Comparison of ENCODE assay signal across 14 cellular contexts in the genomic region with DNA sequence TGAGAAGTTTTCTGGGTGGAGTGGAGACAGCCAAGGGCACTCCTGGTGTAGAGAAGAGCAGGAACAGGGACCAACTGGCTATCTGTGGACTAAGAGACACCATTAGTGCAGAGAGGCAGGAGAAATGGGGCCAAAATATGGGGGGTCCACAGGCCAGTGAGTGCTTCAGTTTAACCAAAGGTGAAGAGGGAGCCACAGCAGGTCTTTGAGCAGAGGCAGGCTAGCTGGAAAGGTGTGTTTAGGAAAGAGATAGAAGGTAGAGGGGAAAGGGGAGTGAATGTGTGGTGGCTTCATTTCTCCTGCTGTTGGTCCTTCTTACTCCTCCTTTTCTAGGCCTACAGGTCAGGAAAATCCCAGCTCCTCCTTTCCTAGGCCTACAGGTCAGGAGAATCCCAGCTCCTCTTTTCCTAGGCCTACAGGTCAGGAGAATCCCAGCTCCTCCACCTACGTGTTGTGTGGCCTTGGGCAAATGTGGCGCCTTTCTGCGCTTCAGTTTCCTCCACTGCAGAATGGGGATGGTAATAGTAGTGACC. TPM values are rescaled to one million over a fixed set of nuclear protein-coding genes. Genes with fewer than 3 reads are reported as not detected.
A peak's percentile ranks its signal among the peaks of the same experiment; 100 is the strongest.
DNase-seq lines count a peak whose midpoint lies in the region; ATAC-seq and TF ChIP-seq lines count a peak whose summit lies in the region.
"Had no signal": no experiment of that assay in that cellular context is flagged by ENCODE, and none has a peak within 500 bp of the region (broad histone marks: within the 10 kb centered on the region; RNA-seq: fewer than 3 reads in every experiment).

No MANE protein-coding gene starts in this region.

- no peak for TF ChIP-seq POLR2A in transverse colon (IDR thresholded peaks at IDR 0.05)

- in situ Hi-C loops in transverse colon (cut with MboI; ENCODE audit: low pct_ligation_motif_present in 1 of 4, low pct_unique_long_range_greater_than_20kb in 1 of 4, low sequenced_read_pairs in 3 of 4), result loop anchor here in 1 of 4 donors (25.0 kb wide), 1 partner anchor 95 kb away; the partner anchor contains the start of genes BRSK1 and HSPBP1

- H3K9ac ChIP-seq in endodermal cell (ENCODE audit: extremely low read depth, low read length, poor library complexity, severe bottlenecking), result no peak overlapping the region

- WGBS in endodermal cell (ENCODE audit: insufficient coverage in 1 of 2, insufficient read length in 1 of 2), 2 experiments, result 95 to 100% methylated on average over 3 of the region's 3 CpGs
- 94 to 100% methylated on average over 3 of the region's 3 CpGs for WGBS in transverse colon (ENCODE audit: low coverage in 1 of 2), 2 donors

- H3K4me3 Mint-ChIP-seq in activated naive CD4-positive, alpha-beta T cell treated with anti-CD3 and anti-CD28 coated beads, Interleukin-2, amount 50 U/mL, for 24 hours, result peak overlapping the region; percentile 89
- H3K4me3 Mint-ChIP-seq in endodermal cell (peak overlapping the region; percentile 98), type B pancreatic cell (peak overlapping the region; percentile 85)

- peaks cover 6% of the 10 kb centered on the region for H3K4me1 ChIP-seq in endodermal cell (ENCODE audit: control insufficient read depth, insufficient read depth, low read length)
- peaks cover 19 to 33% (median 30%) of the 10 kb centered on the region in 4 donors for H3K4me1 ChIP-seq in transverse colon

- ATAC-seq in GM21367 (IDR thresholded peaks at IDR 0.05; ENCODE audit: unreplicated experiment), result no peak
- ATAC-seq: left colon had no signal

- peak overlapping the region; percentile 98 for H3K27ac ChIP-seq in RWPE1
- H3K27ac ChIP-seq in endodermal cell (ENCODE audit: low read depth, low read length), result no peak overlapping the region
- H3K27ac ChIP-seq in transverse colon, result no peak overlapping the region

- CTCF ChIA-PET in RWPE1 (lab: Yijun Ruan, JAX), result interaction anchor here (1.0 to 2.0 kb wide), 5 partner anchors 43 to 90 kb away, joined by 3 to 21 read pairs (median 4); partner anchors contain the start of genes KMT5C and TMEM150B

- no peak for TF ChIP-seq EP300 in transverse colon (IDR thresholded peaks at IDR 0.05; ENCODE audit: low read depth)

- no peaks in the 10 kb centered on the region for H3K9me3 Mint-ChIP-seq in activated naive CD4-positive, alpha-beta T cell treated with anti-CD3 and anti-CD28 coated beads, Interleukin-2, amount 50 U/mL, for 24 hours
- no peaks in the 10 kb centered on the region for H3K9me3 Mint-ChIP-seq in endodermal cell
- H3K9me3 Mint-ChIP-seq in type B pancreatic cell, result peaks cover 6% of the 10 kb centered on the region

- no peak for DNase-seq in activated naive CD4-positive, alpha-beta T cell treated with anti-CD3 and anti-CD28 coated beads, Interleukin-2, amount 50 U/mL, for 16 hours
- no peak for DNase-seq in RWPE1 (ENCODE audit: low spot score)
- DNase-seq in endodermal cell, result no peak
- DNase-seq in type B pancreatic cell (ENCODE audit: extremely low spot score, unreplicated experiment), result no peak
- no peak for DNase-seq in NCI-H345 treated with DMSO at 0.1 percent for 48 hours (lab: John Stamatoyannopoulos, UW; ENCODE audit: unreplicated experiment)
- DNase-seq in transverse colon, result no peak
- DNase-seq: activated effector memory CD4-positive, alpha-beta T cell treated with Interleukin-2 at 50 U/mL for 16 hours had no signal

- H3K9me3 ChIP-seq in endodermal cell (ENCODE audit: control insufficient read depth, low read length), result peaks cover 3% of the 10 kb centered on the region
- no peaks in the 10 kb centered on the region for H3K9me3 ChIP-seq in transverse colon
- H3K9me3 ChIP-seq: Peyer's patch, prostate gland had no signal

- no peaks in the 10 kb centered on the region for H3K27me3 Mint-ChIP-seq in activated naive CD4-positive, alpha-beta T cell treated with anti-CD3 and anti-CD28 coated beads, Interleukin-2, amount 50 U/mL, for 24 hours
- H3K27me3 Mint-ChIP-seq in endodermal cell (ENCODE audit: insufficient read depth), result peaks cover 39% of the 10 kb centered on the region
- H3K27me3 Mint-ChIP-seq in type B pancreatic cell, result peaks cover 17% of the 10 kb centered on the region

- H3K36me3 ChIP-seq in endodermal cell (ENCODE audit: control insufficient read depth, insufficient read depth, low read length) (peaks cover 13% of the 10 kb centered on the region), transverse colon (no peaks in the 10 kb centered on the region)

- H3K27ac Mint-ChIP-seq in activated naive CD4-positive, alpha-beta T cell treated with anti-CD3 and anti-CD28 coated beads, Interleukin-2, amount 50 U/mL, for 24 hours, result peak overlapping the region; percentile 87
- H3K27ac Mint-ChIP-seq in endodermal cell, result no peak overlapping the region
- H3K27ac Mint-ChIP-seq in type B pancreatic cell, result peak overlapping the region; percentile 40

- TF ChIP-seq CTCF in RWPE1 (conservative IDR thresholded peaks at IDR 0.05; ENCODE audit: low read depth) (no peak), endodermal cell (conservative IDR thresholded peaks at IDR 0.05) (no peak), type B pancreatic cell (conservative IDR thresholded peaks at IDR 0.05) (no peak), transverse colon (IDR thresholded peaks at IDR 0.05) (no peak)

- intact Hi-C loops in transverse colon (cut with DNase I; ENCODE audit: low total_unique reads), result loop anchor here (1.0 to 10.0 kb wide), 3 partner anchors 69 to 272 kb away; partner anchors contain the start of gene U2AF2

- H3K27me3 ChIP-seq in endodermal cell (ENCODE audit: control insufficient read depth, insufficient read depth, low read length, poor library complexity, severe bottlenecking) (peaks cover under 1% of the 10 kb centered on the region), transverse colon (no peaks in the 10 kb centered on the region)

- H3K36me3 Mint-ChIP-seq in activated naive CD4-positive, alpha-beta T cell treated with anti-CD3 and anti-CD28 coated beads, Interleukin-2, amount 50 U/mL, for 24 hours, result peaks cover 18% of the 10 kb centered on the region
- H3K36me3 Mint-ChIP-seq in endodermal cell (ENCODE audit: low read depth) (peaks cover 19% of the 10 kb centered on the region), type B pancreatic cell (peaks cover 16% of the 10 kb centered on the region)

- no peak overlapping the region for H3K4me3 ChIP-seq in endodermal cell (ENCODE audit: low read length)
- H3K4me3 ChIP-seq in transverse colon, result peak overlapping the region in 1 of 4 donors; percentile 74

- H3K4me1 Mint-ChIP-seq in activated naive CD4-positive, alpha-beta T cell treated with anti-CD3 and anti-CD28 coated beads, Interleukin-2, amount 50 U/mL, for 24 hours, result peaks cover 31% of the 10 kb centered on the region
- H3K4me1 Mint-ChIP-seq in endodermal cell (peaks cover 22% of the 10 kb centered on the region), type B pancreatic cell (ENCODE audit: unreplicated experiment) (peaks cover 17% of the 10 kb centered on the region)

- POLR2A ChIA-PET in RWPE1 (lab: Yijun Ruan, JAX; ENCODE audit: low non-redundant PET), result interaction anchor here (0.6 kb wide), 1 partner anchor 53 kb away, joined by 6 read pairs; no protein-coding TSS in a partner anchor

RNA-seq across cellular contexts. Expression of gene TMEM238, which starts 1.5 kb away (rescaled TPM):
- total RNA-seq in endodermal cell (1 to 10 TPM; 3.9 to 4.4 TPM), type B pancreatic cell (ENCODE audit: low replicate concordance) (8.1 and 14.0 TPM in 2 replicates), transverse colon (100 to 1,000 TPM in 1 of 4 donors, 10 to 100 TPM in 3; 12.0 to 199 (median 42.5) TPM)
- polyA plus RNA-seq in endodermal cell (2013, experiment 1 of 2), result 0.32 TPM
- polyA plus RNA-seq in endodermal cell (2013, experiment 2 of 2), result not detected

RNA-seq across cellular contexts. Expression of gene RPL28, which starts 3.1 kb away (rescaled TPM):
- 1,000 to 10,000 TPM; 1,672 to 1,902 TPM for total RNA-seq in endodermal cell
- 1,902 TPM for polyA plus RNA-seq in endodermal cell (2013, experiment 1 of 2)
- 1,724 TPM for polyA plus RNA-seq in endodermal cell (2013, experiment 2 of 2)
- total RNA-seq in type B pancreatic cell (ENCODE audit: low replicate concordance), result 1,799 and 2,072 TPM in 2 replicates
- total RNA-seq in transverse colon, result 100 to 1,000 TPM; 448 to 648 (median 605) TPM

RNA-seq across cellular contexts. Expression of gene TMEM190, which starts 6.0 kb away (rescaled TPM):
- total RNA-seq in endodermal cell (1 to 10 TPM in 1 of 2 donors, not detected in 1; 1.2 TPM), type B pancreatic cell (ENCODE audit: low replicate concordance) (2.6 and 2.8 TPM in 2 replicates), transverse colon (not detected)
- polyA plus RNA-seq in endodermal cell (2013, experiment 1 of 2), result 0.61 TPM
- 0.75 TPM for polyA plus RNA-seq in endodermal cell (2013, experiment 2 of 2)
- total RNA-seq: frontal cortex, left colon, Peyer's patch, prostate gland, subcutaneous adipose tissue had no signal

RNA-seq across cellular contexts. Expression of gene IL11, which starts 12.3 kb away (rescaled TPM):
- total RNA-seq in endodermal cell (1 to 10 TPM in 1 of 2 donors, under 1 TPM in 1; 0.91 to 1.7 TPM), type B pancreatic cell (ENCODE audit: low replicate concordance) (0.46 and 0.48 TPM in 2 replicates), transverse colon (under 1 TPM in 1 of 4 donors, not detected in 3; 0.48 TPM)
- 6.0 TPM for polyA plus RNA-seq in endodermal cell (2013, experiment 1 of 2)
- polyA plus RNA-seq in endodermal cell (2013, experiment 2 of 2), result 5.8 TPM
- total RNA-seq: Peyer's patch, subcutaneous adipose tissue had no signal

RNA-seq across cellular contexts. Expression of gene GARIN5B, which starts 19.5 kb away (rescaled TPM):
- total RNA-seq in endodermal cell, result under 1 TPM; 0.09 to 0.11 TPM
- polyA plus RNA-seq in endodermal cell (2013, experiment 1 of 2), result 0.18 TPM
- polyA plus RNA-seq in endodermal cell (2013, experiment 2 of 2), result 0.33 TPM
- not detected in 2 replicates for total RNA-seq in type B pancreatic cell (ENCODE audit: low replicate concordance)
- not detected for total RNA-seq in transverse colon
- total RNA-seq: frontal cortex, left colon, Peyer's patch, subcutaneous adipose tissue had no signal
